ENCODE assay signal across 8 cellular contexts in genomic region chr6:42279144-42279781, GRCh38.
A peak's percentile ranks its signal among the peaks of the same experiment; 100 is the strongest.
DNase-seq lines count a peak whose midpoint lies in the region; ATAC-seq and TF ChIP-seq lines count a peak whose summit lies in the region.

No MANE protein-coding gene starts in this region.

- DNase-seq in ACHN (peak; percentile 6), HPDE6-E6E7 (ENCODE audit: extremely low spot score) (peak; percentile 79), adipocyte (ENCODE audit: low read depth) (peak; percentile 24), mesothelial cell of epicardium (ENCODE audit: low spot score in 2 of 2, unreplicated experiment in 2 of 2) (no peak), NCI-H526 treated with DMSO at 0.1 percent for 48 hours (lab: John Stamatoyannopoulos, UW) (no peak), GM10266 (ENCODE audit: extremely low spot score) (no peak)

- in situ Hi-C loops in ACHN (cut with HindIII; ENCODE audit: low pct_ligation_motif_present, low pct_unique_long_range_greater_than_20kb, low sequenced_read_pairs), result no loop called here

- peak overlapping the region; percentile 43 for H3K27ac Mint-ChIP-seq in mesothelial cell of epicardium

- ATAC-seq in HG02642 (IDR thresholded peaks at IDR 0.05; ENCODE audit: poor library complexity, unreplicated experiment) (no peak), HG03196 (IDR thresholded peaks at IDR 0.05; ENCODE audit: unreplicated experiment) (no peak)

- TF ChIP-seq CTCF in mesothelial cell of epicardium (IDR thresholded peaks at IDR 0.05; ENCODE audit: unreplicated experiment) (no peak), GM10266 (IDR thresholded peaks at IDR 0.05; ENCODE audit: control insufficient read depth, insufficient read depth, low read depth, missing control alignments) (no peak)

- no peaks in the 10 kb centered on the region for H3K36me3 Mint-ChIP-seq in mesothelial cell of epicardium

- peak overlapping the region; percentile 28 for H3K9ac ChIP-seq in adipocyte (ENCODE audit: low read length)

- no peaks in the 10 kb centered on the region for H3K27me3 Mint-ChIP-seq in mesothelial cell of epicardium (ENCODE audit: low read depth)

- peaks cover 18% of the 10 kb centered on the region for H3K4me1 Mint-ChIP-seq in mesothelial cell of epicardium

- H3K4me1 ChIP-seq in adipocyte (ENCODE audit: control insufficient read depth, insufficient read depth, low read length), result peaks cover 33% of the 10 kb centered on the region

- H3K9me3 Mint-ChIP-seq in mesothelial cell of epicardium, result peaks cover 6% of the 10 kb centered on the region

- H3K27me3 ChIP-seq in adipocyte (replicated peaks; ENCODE audit: control insufficient read depth, insufficient read depth, low read length), result no peaks in the 10 kb centered on the region

- H3K4me3 Mint-ChIP-seq in mesothelial cell of epicardium, result no peak overlapping the region

- H3K9me3 ChIP-seq in adipocyte (ENCODE audit: control insufficient read depth, low read length), result no peaks in the 10 kb centered on the region

- no peaks in the 10 kb centered on the region for H3K36me3 ChIP-seq in adipocyte (ENCODE audit: control insufficient read depth, insufficient read depth, low read length, severe bottlenecking)

- peak overlapping the region; percentile 11 for H3K4me3 ChIP-seq in adipocyte (ENCODE audit: low read length)

Comparison
In these comparisons a context has a peak if more than half of its experiments do, and no peak if none do; other contexts are left out.
1. DNase-seq: peak in ACHN (single experiment), HPDE6-E6E7 (single experiment) and adipocyte (single experiment); none in mesothelial cell of epicardium (0 of 2), NCI-H526 treated with DMSO at 0.1 percent for 48 hours (single experiment) and GM10266 (single experiment).